7 cellular contexts compared by ENCODE assay signal in genomic region chr1:68231627-68232303, GRCh38. TPM values are rescaled to one million over a fixed set of nuclear protein-coding genes. Genes with fewer than 3 reads are reported as not detected.
A peak's percentile ranks its signal among the peaks of the same experiment; 100 is the strongest.
DNase-seq lines count a peak whose midpoint lies in the region; ATAC-seq, FAIRE-seq and TF ChIP-seq lines count a peak whose summit lies in the region.

No MANE protein-coding gene starts in this region.

- CTCF ChIA-PET in endothelial cell of umbilical vein (lab: Charles Lee): interaction anchor here (0.7 to 6.1 kb wide), 20 partner anchors 8 to 211 kb away, joined by 3 to 66 read pairs (median 5); no protein-coding TSS in a partner anchor

- BruUV-seq in endothelial cell of umbilical vein (replicated peaks; lab: Mats Ljungman, UMichigan): TSS peak; percentile 73

- no peaks in the 10 kb centered on the region for H3K9me3 Mint-ChIP-seq in type B pancreatic cell

- H3K4me2 ChIP-seq in endothelial cell of umbilical vein (ENCODE audit: insufficient read depth, low read length): peak overlapping the region; percentile 89

- peaks cover 33% of the 10 kb centered on the region for H3K4me1 Mint-ChIP-seq in type B pancreatic cell (ENCODE audit: unreplicated experiment)

- H4K20me1 ChIP-seq in endothelial cell of umbilical vein (replicated peaks; ENCODE audit: control insufficient read depth, extremely low read depth, insufficient read depth, low read length): peaks cover under 1% of the 10 kb centered on the region

- intact Hi-C loops in endothelial cell of umbilical vein (cut with micrococcal nuclease): loop anchor here (1.0 to 5.0 kb wide), 9 partner anchors 24 to 379 kb away; partner anchors contain the start of gene DEPDC1

- H3K27ac Mint-ChIP-seq in type B pancreatic cell: peak overlapping the region; percentile 89

- dilution Hi-C loops in endothelial cell of umbilical vein (cut with MboI; ENCODE audit: extremely low pct_ligation_motif_present, low sequenced_read_pairs): no loop called here

- H3K9me3 ChIP-seq in NT2/D1 (ENCODE audit: insufficient read depth, low read length) (no peaks in the 10 kb centered on the region), endothelial cell of umbilical vein (replicated peaks; ENCODE audit: control insufficient read depth, insufficient read depth, low read length) (no peaks in the 10 kb centered on the region), mesodermal cell (ENCODE audit: control insufficient read depth, low read length) (no peaks in the 10 kb centered on the region)

- H2AFZ ChIP-seq in endothelial cell of umbilical vein (ENCODE audit: low read depth, low read length): peak overlapping the region; percentile 67

- H3K4me1 ChIP-seq in NT2/D1 (ENCODE audit: insufficient read depth, insufficient read length): peaks cover 4% of the 10 kb centered on the region
- peaks cover 29% of the 10 kb centered on the region for H3K4me1 ChIP-seq in endothelial cell of umbilical vein (ENCODE audit: control insufficient read depth, extremely low read depth, insufficient read depth, low read length)
- peaks cover 6% of the 10 kb centered on the region for H3K4me1 ChIP-seq in mesodermal cell (ENCODE audit: control insufficient read depth, insufficient read depth, low read length, poor library complexity, severe bottlenecking)

- H3K79me2 ChIP-seq in endothelial cell of umbilical vein (ENCODE audit: control insufficient read depth, insufficient read depth, low read length): peaks cover 44% of the 10 kb centered on the region

- peak overlapping the region; percentile 85 for H3K4me3 ChIP-seq in H7 (ENCODE audit: insufficient read depth, low read depth, low read length)
- H3K4me3 ChIP-seq in NT2/D1 (ENCODE audit: insufficient read length, low read depth): peak overlapping the region; percentile 86
- H3K4me3 ChIP-seq in endothelial cell of umbilical vein (replicated peaks in 1 of 3; ENCODE audit: insufficient read depth in 1 of 3, low read depth in 1 of 3, low read length in 3 of 3): peak overlapping the region; percentile 67 to 100 (median 93)
- peak overlapping the region; percentile 82 for H3K4me3 ChIP-seq in mesodermal cell (ENCODE audit: extremely low read depth, insufficient read depth, low read length, poor library complexity, severe bottlenecking)

- no peak for TF ChIP-seq CTCF in endothelial cell of umbilical vein (IDR thresholded peaks at IDR 0.05; ENCODE audit: extremely low read depth in 1 of 2, insufficient read depth in 1 of 2, low read depth in 1 of 2, low read length in 2 of 2)
- no peak for TF ChIP-seq CTCF in type B pancreatic cell (conservative IDR thresholded peaks at IDR 0.05)

- POLR2A ChIA-PET in endothelial cell of umbilical vein (lab: Charles Lee): interaction anchor here (0.5 to 4.2 kb wide), 17 partner anchors 10 to 1307 kb away, joined by 3 to 83 read pairs (median 5); no protein-coding TSS in a partner anchor

- H3K9me1 ChIP-seq in endothelial cell of umbilical vein (replicated peaks; ENCODE audit: control insufficient read depth, extremely low read depth, insufficient read depth, low read length): no peaks in the 10 kb centered on the region

- H3K36me3 ChIP-seq in H7 (replicated peaks; ENCODE audit: control insufficient read depth, insufficient read depth, low read length): no peaks in the 10 kb centered on the region
- peaks cover 35% of the 10 kb centered on the region for H3K36me3 ChIP-seq in NT2/D1 (ENCODE audit: insufficient read depth, insufficient read length, low read length)
- H3K36me3 ChIP-seq in endothelial cell of umbilical vein (ENCODE audit: control insufficient read depth in 2 of 2, extremely low read depth in 1 of 2, insufficient read depth in 2 of 2, low read length in 2 of 2): no peaks in the 10 kb centered on the region
- H3K36me3 ChIP-seq in mesodermal cell (ENCODE audit: control insufficient read depth, insufficient read depth, low read length): peaks cover under 1% of the 10 kb centered on the region

- H3K27ac ChIP-seq in endothelial cell of umbilical vein (ENCODE audit: insufficient read depth, low read depth, low read length) (peak overlapping the region; percentile 85), mesodermal cell (ENCODE audit: low read depth, low read length, severe bottlenecking) (peak overlapping the region; percentile 57)

- no peak for ATAC-seq in GM19328 (IDR thresholded peaks at IDR 0.05; ENCODE audit: unreplicated experiment)

- H3K9ac ChIP-seq in NT2/D1 (ENCODE audit: insufficient read length, low read depth) (peak overlapping the region; percentile 91), endothelial cell of umbilical vein (replicated peaks; ENCODE audit: extremely low read depth, insufficient read depth, low read length) (peak overlapping the region; percentile 98)

- peaks cover 2% of the 10 kb centered on the region for H3K36me3 Mint-ChIP-seq in type B pancreatic cell

- peak overlapping the region; percentile 98 for H3K4me3 Mint-ChIP-seq in type B pancreatic cell

- peaks cover 83% of the 10 kb centered on the region for H3K27me3 ChIP-seq in H7 (ENCODE audit: control insufficient read depth, insufficient read depth, low read length)
- H3K27me3 ChIP-seq in NT2/D1 (ENCODE audit: insufficient read depth, insufficient read length): peaks cover 41% of the 10 kb centered on the region
- no peaks in the 10 kb centered on the region for H3K27me3 ChIP-seq in endothelial cell of umbilical vein (ENCODE audit: control insufficient read depth in 2 of 2, insufficient read depth in 2 of 2, low read length in 2 of 2)

- WGBS in mesodermal cell (ENCODE audit: insufficient coverage in 2 of 2), 2 experiments: 0% methylated on average over 9 to 15 of the region's 31 CpGs

- peaks cover 5% of the 10 kb centered on the region for H3K27me3 Mint-ChIP-seq in type B pancreatic cell

- DNase-seq in H7: peak; percentile 75
- peak; percentile 33 for DNase-seq in NT2/D1 (ENCODE audit: low read depth, low spot score)
- peak; percentile 78 for DNase-seq in endothelial cell of umbilical vein (ENCODE audit: low read depth, low spot score)
- DNase-seq in type B pancreatic cell (ENCODE audit: extremely low spot score, unreplicated experiment): no peak
- no peak for DNase-seq in cortex of kidney (lab: John Stamatoyannopoulos, UW)

- TF ChIP-seq POLR2A in endothelial cell of umbilical vein (IDR thresholded peaks at IDR 0.05; ENCODE audit: low read depth, low read length): no peak

- FAIRE-seq in endothelial cell of umbilical vein (lab: Jason Lieb, UNC): peak; percentile 84

TF ChIP-seq in endothelial cell of umbilical vein, 7 proteins besides CTCF, POLR2A, EP300 and RAD21:
- no peak for TF ChIP-seq JUN (IDR thresholded peaks at IDR 0.05; ENCODE audit: borderline replicate concordance, insufficient read depth, insufficient read length, low read depth)
- no peak for TF ChIP-seq POLR2AphosphoS5 (IDR thresholded peaks at IDR 0.05; ENCODE audit: insufficient read depth, low read depth, low read length)
- TF ChIP-seq MYC (IDR thresholded peaks at IDR 0.05; ENCODE audit: low read depth, low read length): no peak
- no peak for TF ChIP-seq GATA2 (IDR thresholded peaks at IDR 0.05; ENCODE audit: insufficient read depth, insufficient read length, low read depth, low read length)
- no peak for TF ChIP-seq FOS (IDR thresholded peaks at IDR 0.05; ENCODE audit: borderline replicate concordance, insufficient read depth, low read length)

RNA-seq across cellular contexts. Expression of gene WLS, which starts 0.6 kb away (rescaled TPM):
- total RNA-seq in H7 (2014; rRNA removed; shearing (Covaris generic)): 8.3 and 9.5 TPM in 2 replicates
- total RNA-seq in endothelial cell of umbilical vein (163 and 199 TPM in 2 replicates), type B pancreatic cell (ENCODE audit: low replicate concordance) (89.1 and 306 TPM in 2 replicates)
- 121 and 122 TPM in 2 replicates for polyA plus RNA-seq in endothelial cell of umbilical vein
- 113 and 126 TPM in 2 replicates for polyA plus RNA-seq in endothelial cell of umbilical vein (2011; cell fraction: cytosol; rRNA removed)
- 190 and 208 TPM in 2 replicates for polyA plus RNA-seq in endothelial cell of umbilical vein (2011; cell fraction: nucleus; rRNA removed)
- 109 and 154 TPM in 2 replicates for polyA plus RNA-seq in endothelial cell of umbilical vein (2012)
- 342 and 361 TPM in 2 replicates for polyA minus RNA-seq in endothelial cell of umbilical vein
- polyA minus RNA-seq in endothelial cell of umbilical vein (2011; cell fraction: cytosol; rRNA and poly(A)+ RNA removed): 20.7 TPM
- polyA minus RNA-seq in endothelial cell of umbilical vein (2011; cell fraction: nucleus; rRNA and poly(A)+ RNA removed): 274 and 359 TPM in 2 replicates
- polyA plus RNA-seq in mesodermal cell (2013, experiment 1 of 2): 174 TPM
- 146 TPM for polyA plus RNA-seq in mesodermal cell (2013, experiment 2 of 2)

Comparison
In these comparisons a context has a peak if more than half of its experiments do, and no peak if none do; other contexts are left out.
1. DNase-seq: peak in H7 (single experiment), NT2/D1 (single experiment) and endothelial cell of umbilical vein (single experiment); none in type B pancreatic cell (single experiment) and cortex of kidney (single experiment).
2. Peak in every context shown above with its lines, with median percentiles within 50 percentile points of each other: H3K4me3 ChIP-seq.